12 cellular contexts compared by ENCODE assay signal in genomic region chr1:77438239-77438913, GRCh38.
DNase-seq lines count a peak whose midpoint lies in the region; ATAC-seq, FAIRE-seq and TF ChIP-seq lines count a peak whose summit lies in the region.
"Had no signal": no experiment of that assay in that cellular context is flagged by ENCODE, and none has a peak within 500 bp of the region (broad histone marks: within the 10 kb centered on the region; RNA-seq: fewer than 3 reads in every experiment).

No MANE protein-coding gene starts in this region.

- H3K27ac ChIP-seq in A549 (peak overlapping the region; percentile 73 to 77; a peak in 4 of 6 replicates), GM23248 (peak overlapping the region; percentile 60)
- H3K27ac ChIP-seq: gastrocnemius medialis had no signal

- POLR2A ChIA-PET in A549 (lab: Yijun Ruan, JAX) = interaction anchor here (0.6 kb wide), 2 partner anchors 84 to 1574 kb away, joined by 3 to 4 read pairs; no protein-coding TSS in a partner anchor

- TF ChIP-seq EP300 in A549 (IDR thresholded peaks at IDR 0.05) = no peak

- H3K9me2 ChIP-seq in GM23248 (ENCODE audit: insufficient read depth) = no peaks in the 10 kb centered on the region

- CTCF ChIA-PET in A549 (lab: Yijun Ruan, JAX) = no interaction called here

- no peaks in the 10 kb centered on the region for H3K79me2 ChIP-seq in GM23248 (ENCODE audit: insufficient read depth)

- no peak for TF ChIP-seq POLR2A in A549 (IDR thresholded peaks at IDR 0.05; ENCODE audit: low read length)

- H3F3A ChIP-seq in GM23248 (ENCODE audit: insufficient read depth) = peaks cover 21% of the 10 kb centered on the region

- H3K4me2 ChIP-seq in A549 = peak overlapping the region; percentile 76
- peak overlapping the region; percentile 89 for H3K4me2 ChIP-seq in GM23248 (ENCODE audit: unreplicated experiment)

- H3K9ac ChIP-seq in GM23248 = peak overlapping the region; percentile 50

- H4K20me1 ChIP-seq in GM23248 (ENCODE audit: insufficient read depth) = no peaks in the 10 kb centered on the region

- TF ChIP-seq CTCF in A549 (IDR thresholded peaks at IDR 0.05) = no peak

- TF ChIP-seq RAD21 in A549 (conservative IDR thresholded peaks at IDR 0.05 in 1 of 2, IDR thresholded peaks at IDR 0.05 in 1 of 2) = no peak

- WGBS in A549 (ENCODE audit: missing lambda C conversion rate) = 52% methylated on average over 4 of the region's 4 CpGs
- 10 to 15% methylated on average over 4 of the region's 4 CpGs for WGBS in GM23248 (ENCODE audit: low coverage in 1 of 2, low lambda C conversion rate in 2 of 2, missing lambda C conversion rate in 2 of 2), 2 experiments

- in situ Hi-C loops in GM23248 (cut with MboI) = no loop called here

- no peaks in the 10 kb centered on the region for H3K36me3 ChIP-seq in GM23248 (ENCODE audit: low read depth)
- H3K36me3 ChIP-seq: gastrocnemius medialis had no signal

- no peaks in the 10 kb centered on the region for H3K27me3 ChIP-seq in GM23248 (replicated peaks; ENCODE audit: insufficient read depth)
- H3K27me3 ChIP-seq: gastrocnemius medialis had no signal

- no peak for FAIRE-seq in A549 (lab: Jason Lieb, UNC)

- H3K9me3 ChIP-seq in A549 (peaks cover 8% of the 10 kb centered on the region; the same call in 1 of the 3 replicates), GM23248 (ENCODE audit: low read depth) (no peaks in the 10 kb centered on the region)
- H3K9me3 ChIP-seq: gastrocnemius medialis had no signal

- DNase-seq in A549 (ENCODE audit: low read depth in 1 of 2, low spot score in 1 of 2) (no peak), GM23248 (peak; percentile 68), amniotic stem cell (lab: John Stamatoyannopoulos, UW) (peak; percentile 6), medulla oblongata (ENCODE audit: extremely low spot score) (peak; percentile 23), GDM1 (lab: John Stamatoyannopoulos, UW) (no peak), NCI-H128 (lab: John Stamatoyannopoulos, UW; ENCODE audit: unreplicated experiment) (no peak), NCI-H2171 treated with DMSO at 0.1 percent for 48 hours (lab: John Stamatoyannopoulos, UW) (no peak)
- DNase-seq: DMS79, gastrocnemius medialis, NCI-H1092 treated with DMSO at 0.1 percent for 48 hours, SHP77 treated with DMSO at 0.1 percent for 48 hours had no signal

- ATAC-seq in A549 = no peak
- no peak for ATAC-seq in HG02970 (IDR thresholded peaks at IDR 0.05; ENCODE audit: low FRiP score, unreplicated experiment)
- ATAC-seq: gastrocnemius medialis had no signal

- H3K4me3 ChIP-seq in A549 = no peak overlapping the region
- peak overlapping the region; percentile 69 for H3K4me3 ChIP-seq in GM23248

- H3K4me1 ChIP-seq in A549 (peaks cover 13% of the 10 kb centered on the region; the same call in 2 of the 3 replicates), GM23248 (ENCODE audit: insufficient read depth) (peaks cover 19% of the 10 kb centered on the region)
- H3K4me1 ChIP-seq: gastrocnemius medialis had no signal

- peak overlapping the region; percentile 80 for H2AFZ ChIP-seq in GM23248

TF ChIP-seq in A549, 52 proteins besides CTCF, POLR2A, EP300 and RAD21:
- TF ChIP-seq MAFK (IDR thresholded peaks at IDR 0.05; ENCODE audit: partially characterized antibody) = no peak
- no peak for TF ChIP-seq ELK1 (IDR thresholded peaks at IDR 0.05; ENCODE audit: low read depth, low read length)
- TF ChIP-seq MYC (IDR thresholded peaks at IDR 0.05; ENCODE audit: borderline replicate concordance, low read length) = no peak
- TF ChIP-seq MAZ (IDR thresholded peaks at IDR 0.05; ENCODE audit: borderline replicate concordance, low read depth, low read length) = no peak
- TF ChIP-seq E2F6 (IDR thresholded peaks at IDR 0.05; ENCODE audit: borderline replicate concordance, low read depth) = no peak
- TF ChIP-seq EHF (CRISPR knock-in tag; IDR thresholded peaks at IDR 0.05) = no peak
- TF ChIP-seq ZSCAN20 (CRISPR knock-in tag; IDR thresholded peaks at IDR 0.05) = no peak
- no peak for TF ChIP-seq HOXB13 (CRISPR knock-in tag; IDR thresholded peaks at IDR 0.05; ENCODE audit: low read depth)
- no peak for TF ChIP-seq CEBPB (IDR thresholded peaks at IDR 0.05)
- no peak for TF ChIP-seq ZNF302 (CRISPR knock-in tag; IDR thresholded peaks at IDR 0.05)
- no peak for TF ChIP-seq CBX2 (IDR thresholded peaks at IDR 0.05; ENCODE audit: borderline replicate concordance, low read depth)

Comparison
In these comparisons a context has a peak if more than half of its experiments do, and no peak if none do; other contexts are left out.
1. DNase-seq: peak in GM23248 (single experiment), amniotic stem cell (single experiment) and medulla oblongata (single experiment); none in A549 (0 of 2), GDM1 (single experiment), NCI-H128 (single experiment) and NCI-H2171 treated with DMSO at 0.1 percent for 48 hours (single experiment).